ENCODE assay signal across 8 cellular contexts in the genomic region with DNA sequence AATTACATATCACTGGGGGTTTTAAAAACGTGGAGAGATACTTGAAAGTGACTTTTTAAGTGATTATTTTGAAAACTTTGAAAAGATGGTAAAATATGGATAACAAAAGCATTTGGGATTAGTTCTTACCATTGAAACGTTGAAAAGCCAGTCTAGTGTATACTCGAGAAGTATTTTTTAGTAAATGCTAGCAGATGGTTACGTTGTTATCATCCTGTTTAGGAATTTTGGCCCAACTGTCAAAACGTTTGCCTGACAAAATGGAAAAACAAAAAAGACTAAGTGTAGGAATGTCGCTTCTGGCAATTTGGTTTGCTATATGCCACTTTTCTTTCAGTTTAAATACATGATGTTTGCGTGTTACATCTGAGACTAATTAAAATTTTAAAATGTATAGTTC. TPM values are rescaled to one million over a fixed set of nuclear protein-coding genes. Genes with fewer than 3 reads are reported as not detected.
DNase-seq lines count a peak whose midpoint lies in the region; ATAC-seq and TF ChIP-seq lines count a peak whose summit lies in the region.

No MANE protein-coding gene starts in this region.

- peaks cover 75% of the 10 kb centered on the region for H3K36me3 Mint-ChIP-seq in activated CD8-positive, alpha-beta T cell treated with anti-CD3 and anti-CD28 coated beads for 36 hours (ENCODE audit: low read depth)

- peak overlapping the region; percentile 98 for H3K27ac Mint-ChIP-seq in activated CD8-positive, alpha-beta T cell treated with anti-CD3 and anti-CD28 coated beads for 36 hours

- no peaks in the 10 kb centered on the region for H3K27me3 Mint-ChIP-seq in activated CD8-positive, alpha-beta T cell treated with anti-CD3 and anti-CD28 coated beads for 36 hours

- CTCF ChIA-PET in activated CD8-positive, alpha-beta T cell treated with anti-CD3 and anti-CD28 coated beads for 36 hours (lab: Charles Lee) = no interaction called here

- POLR2A ChIA-PET in activated CD8-positive, alpha-beta T cell treated with anti-CD3 and anti-CD28 coated beads for 36 hours (lab: Charles Lee) = no interaction called here

- no peak for TF ChIP-seq CTCF in activated CD8-positive, alpha-beta T cell treated with anti-CD3 and anti-CD28 coated beads for 36 hours (IDR thresholded peaks at IDR 0.05)
- TF ChIP-seq CTCF in stomach (IDR thresholded peaks at IDR 0.05) = no peak

- TF ChIP-seq POLR2A in stomach (IDR thresholded peaks at IDR 0.05) = no peak

- peak; percentile 42 for DNase-seq in DMS 273 (lab: John Stamatoyannopoulos, UW; ENCODE audit: unreplicated experiment)
- DNase-seq in DMS 273 treated with DMSO at 0.1 percent for 48 hours (lab: John Stamatoyannopoulos, UW) = no peak
- no peak for DNase-seq in activated CD8-positive, alpha-beta T cell treated with anti-CD3 and anti-CD28 coated beads for 36 hours
- DNase-seq in stomach = no peak
- DNase-seq in SW480 (ENCODE audit: low spot score) = no peak
- DNase-seq in posterior cingulate gyrus = no peak
- DNase-seq in OCI-M1 (lab: John Stamatoyannopoulos, UW) = no peak

- no peak for TF ChIP-seq EP300 in stomach (IDR thresholded peaks at IDR 0.05)

- 13 to 18% (median 15%) methylated on average over 7 of the region's 7 CpGs for whole genome bisulfite sequencing in stomach, 5 donors

- no peak for ATAC-seq in activated CD8-positive, alpha-beta T cell treated with anti-CD3 and anti-CD28 coated beads for 36 hours

- H3K27me3 ChIP-seq in iPS-18a (ENCODE audit: control insufficient read depth, insufficient read depth, low read length) (no peaks in the 10 kb centered on the region), stomach (no peaks in the 10 kb centered on the region)

- H3K9me3 ChIP-seq in iPS-18a (ENCODE audit: control insufficient read depth, low read depth, low read length) (peaks cover 16% of the 10 kb centered on the region), stomach (peaks cover 0 to 16% (median 7%) of the 10 kb centered on the region in 4 donors)

- H3K36me3 ChIP-seq in iPS-18a (ENCODE audit: control insufficient read depth, low read depth, low read length) = peaks cover 27% of the 10 kb centered on the region
- H3K36me3 ChIP-seq in stomach = peaks cover 0 to 40% (median 32%) of the 10 kb centered on the region in 4 donors

- H3K9ac ChIP-seq in iPS-18a (ENCODE audit: low read length) = peak overlapping the region; percentile 92

- peaks cover 50% of the 10 kb centered on the region for H3K4me1 Mint-ChIP-seq in activated CD8-positive, alpha-beta T cell treated with anti-CD3 and anti-CD28 coated beads for 36 hours (ENCODE audit: low read depth)

- H3K4me3 ChIP-seq in iPS-18a (ENCODE audit: low read length) = peak overlapping the region; percentile 90
- peak overlapping the region; percentile 78 to 98 (median 96) for H3K4me3 ChIP-seq in stomach

- H3K27ac ChIP-seq in iPS-18a (ENCODE audit: low read length) = no peak overlapping the region
- H3K27ac ChIP-seq in stomach = peak overlapping the region in 3 of 5 donors; percentile 7 to 93 (median 88)

- H3K4me3 Mint-ChIP-seq in activated CD8-positive, alpha-beta T cell treated with anti-CD3 and anti-CD28 coated beads for 36 hours = peak overlapping the region; percentile 89

- peaks cover 18% of the 10 kb centered on the region for H3K9me3 Mint-ChIP-seq in activated CD8-positive, alpha-beta T cell treated with anti-CD3 and anti-CD28 coated beads for 36 hours

- H3K4me1 ChIP-seq in iPS-18a (ENCODE audit: control insufficient read depth, low read depth, low read length) = peaks cover 5% of the 10 kb centered on the region
- H3K4me1 ChIP-seq in stomach = peaks cover 5 to 45% (median 36%) of the 10 kb centered on the region in 4 donors

- intact Hi-C loops in activated CD8-positive, alpha-beta T cell treated with anti-CD3 and anti-CD28 coated beads for 36 hours (cut with micrococcal nuclease) = loop anchor here (5.0 to 10.0 kb wide), 2 partner anchors 97 to 119 kb away; no protein-coding TSS in a partner anchor
- intact Hi-C loops in stomach (cut with DNase I; ENCODE audit: low total_unique reads) (loop anchor here (10.0 kb wide), 1 partner anchor 79 kb away; no protein-coding TSS in a partner anchor), posterior cingulate gyrus (cut with DNase I) (no loop called here)

RNA-seq across cellular contexts. Expression of gene RBM33, which starts 1.2 kb away (rescaled TPM):
- 10 to 100 TPM; 73.7 to 84.8 TPM for total RNA-seq in activated CD8-positive, alpha-beta T cell treated with anti-CD3 and anti-CD28 coated beads for 36 hours
- total RNA-seq in stomach = 100 to 1,000 TPM in 1 of 5 donors, 10 to 100 TPM in 4; 60.2 to 182 (median 62.9) TPM
- polyA plus RNA-seq in stomach = 1 to 10 TPM; 7.5 to 9.1 (median 8.6) TPM
